ENCODE assay signal across 8 cellular contexts in the genomic region with DNA sequence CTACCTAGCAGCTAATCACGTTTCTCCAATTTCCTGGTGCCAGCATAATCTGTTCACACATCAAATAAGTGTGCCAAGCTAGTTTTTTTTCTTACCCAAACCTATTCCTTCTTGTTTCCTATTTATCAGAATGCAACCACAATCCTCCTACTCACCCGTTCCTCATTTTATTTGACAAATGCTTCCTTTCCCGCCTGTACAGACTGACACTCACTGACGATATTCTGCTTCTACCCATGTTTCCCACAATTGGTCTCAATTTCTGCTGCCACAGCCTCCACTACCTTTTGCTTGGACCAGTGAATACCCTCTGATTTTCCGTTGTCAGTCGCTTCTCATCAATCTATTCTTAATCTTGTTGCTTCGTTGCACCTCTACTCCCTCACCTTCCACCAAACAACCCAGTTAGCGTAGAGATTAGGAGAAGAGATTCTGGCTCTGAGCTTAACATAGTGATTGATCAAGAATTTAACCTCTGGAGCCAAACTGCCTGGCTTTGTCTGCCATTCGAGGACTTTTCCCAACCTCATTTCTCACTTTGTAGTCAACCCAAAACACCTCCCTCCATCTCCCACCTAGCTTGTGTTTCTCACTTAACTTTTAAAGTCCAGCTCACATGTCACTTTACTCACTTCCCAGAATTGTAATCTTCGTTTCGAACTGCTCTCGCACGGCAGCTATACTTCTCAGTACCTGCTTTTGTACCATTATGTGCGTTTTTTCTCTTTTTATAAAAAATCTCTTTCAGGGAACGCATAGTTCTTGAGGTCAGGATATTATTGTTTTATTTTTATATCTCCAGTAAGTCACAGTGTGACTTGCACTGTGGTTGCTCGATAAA. TPM values are rescaled to one million over a fixed set of nuclear protein-coding genes. Genes with fewer than 3 reads are reported as not detected.
DNase-seq lines count a peak whose midpoint lies in the region; ATAC-seq and TF ChIP-seq lines count a peak whose summit lies in the region.

No MANE protein-coding gene starts in this region.

- DNase-seq in AG10803 (ENCODE audit: low read depth) (no peak), GM13977 (ENCODE audit: low spot score) (peak; percentile 46), NCI-H748 (lab: John Stamatoyannopoulos, UW; ENCODE audit: unreplicated experiment) (peak; percentile 55), body of pancreas (no peak), lower lobe of right lung (no peak), upper lobe of right lung (no peak), NCI-H446 treated with DMSO at 0.1 percent for 48 hours (lab: John Stamatoyannopoulos, UW) (no peak)

- TF ChIP-seq POLR2A in body of pancreas (IDR thresholded peaks at IDR 0.05), result no peak

- ATAC-seq in HG02852 (IDR thresholded peaks at IDR 0.05; ENCODE audit: unreplicated experiment) (peak; percentile 31), body of pancreas (peak; percentile 15), lower lobe of right lung (peak in 1 of 2 donors; percentile 2), upper lobe of right lung (no peak)

- H3K4me3 ChIP-seq in AG10803 (ENCODE audit: low read length) (peak overlapping the region; percentile 79), body of pancreas (peak overlapping the region in 1 of 2 donors; percentile 85), lower lobe of right lung (peak overlapping the region; percentile 88), upper lobe of right lung (peak overlapping the region; percentile 89)

- H3K27me3 ChIP-seq in body of pancreas, result peaks cover 0 to 12% of the 10 kb centered on the region in 2 donors
- peaks cover 29% of the 10 kb centered on the region for H3K27me3 ChIP-seq in lower lobe of right lung (ENCODE audit: low read depth)
- peaks cover 29% of the 10 kb centered on the region for H3K27me3 ChIP-seq in upper lobe of right lung

- H3K27ac ChIP-seq in body of pancreas, result peak overlapping the region in 2 of 4 donors; percentile 67 to 69
- H3K27ac ChIP-seq in lower lobe of right lung, result no peak overlapping the region
- no peak overlapping the region for H3K27ac ChIP-seq in upper lobe of right lung

- H3K4me1 ChIP-seq in body of pancreas (peaks cover 18% of the 10 kb centered on the region), lower lobe of right lung (peaks cover 18% of the 10 kb centered on the region), upper lobe of right lung (peaks cover 7% of the 10 kb centered on the region)

- 0 to 2% methylated on average over 16 of the region's 16 CpGs for WGBS in body of pancreas, 2 donors

- H3K9me3 ChIP-seq in body of pancreas (no peaks in the 10 kb centered on the region), lower lobe of right lung (no peaks in the 10 kb centered on the region), upper lobe of right lung (no peaks in the 10 kb centered on the region)

- TF ChIP-seq CTCF in AG10803 (conservative IDR thresholded peaks at IDR 0.05; ENCODE audit: low read length) (no peak), GM13977 (IDR thresholded peaks at IDR 0.05; ENCODE audit: extremely low read depth, insufficient read depth, missing control alignments) (no peak), body of pancreas (IDR thresholded peaks at IDR 0.05) (no peak), lower lobe of right lung (IDR thresholded peaks at IDR 0.05) (no peak), upper lobe of right lung (IDR thresholded peaks at IDR 0.05) (no peak)

- in situ Hi-C loops in GM13977 (cut with MboI; ENCODE audit: low pct_unique_long_range_greater_than_20kb, low sequenced_read_pairs, unreplicated experiment), result no loop called here

- H3K36me3 ChIP-seq in body of pancreas (replicated peaks in 1 of 2; ENCODE audit: insufficient read depth in 1 of 2, low read depth in 2 of 2), result no peaks in the 10 kb centered on the region
- H3K36me3 ChIP-seq in lower lobe of right lung, result no peaks in the 10 kb centered on the region
- no peaks in the 10 kb centered on the region for H3K36me3 ChIP-seq in upper lobe of right lung

- intact Hi-C loops in body of pancreas (cut with DNase I) (no loop called here), lower lobe of right lung (cut with DNase I) (no loop called here), upper lobe of right lung (cut with DNase I) (no loop called here)

RNA-seq across cellular contexts. Expression of a gene that starts 0.7 kb away (rescaled TPM):
- total RNA-seq in body of pancreas, result 10 to 100 TPM in 1 of 2 donors, under 1 TPM in 1; 0.66 to 21.3 TPM
- total RNA-seq in lower lobe of right lung, result 10.9 TPM
- total RNA-seq in upper lobe of right lung, result 15.9 TPM

RNA-seq across cellular contexts. Expression of a gene that starts 31.4 kb away (rescaled TPM):
- total RNA-seq in body of pancreas (not detected), lower lobe of right lung (not detected), upper lobe of right lung (not detected)

Comparison
In these comparisons a context has a peak if more than half of its experiments do, and no peak if none do; other contexts are left out.
1. DNase-seq: peak in GM13977 (single experiment) and NCI-H748 (single experiment); none in AG10803 (single experiment), body of pancreas (0 of 4), lower lobe of right lung (single experiment), upper lobe of right lung (single experiment) and NCI-H446 treated with DMSO at 0.1 percent for 48 hours (single experiment).